In genomic region chr22:50227588-50228215, GRCh38 we compare ENCODE assay signal across 30 cellular contexts.
"Had no signal": no experiment of that assay in that cellular context is flagged by ENCODE, and none has a peak within 500 bp of the region (broad histone marks: within the 10 kb centered on the region; RNA-seq: fewer than 3 reads in every experiment).

No MANE protein-coding gene starts in this region.

- ATAC-seq: activated CD8-positive, alpha-beta T cell treated with anti-CD3 and anti-CD28 coated beads, Interleukin-2, amount 10 ng/mL, durations not matched to agents 7 days and 5 days had no signal

- H3K4me1 Mint-ChIP-seq: activated CD4-positive, alpha-beta T cell treated with anti-CD3 and anti-CD28 coated beads, Interleukin-2, amount 10 ng/mL, durations not matched to agents 24 days and 14 days; activated naive CD4-positive, alpha-beta T cell treated with anti-CD3 and anti-CD28 coated beads, Interleukin-2, amount 50 U/mL, for 24 hours; activated naive CD8-positive, alpha-beta T cell treated with anti-CD3 and anti-CD28 coated beads, Interleukin-2, amount 10 ng/mL, durations not matched to agents 7 days and 5 days had no signal

- H3K4me3 Mint-ChIP-seq: activated CD4-positive, alpha-beta T cell treated with anti-CD3 and anti-CD28 coated beads, Interleukin-2, amount 10 ng/mL, durations not matched to agents 24 days and 14 days; activated CD8-positive, alpha-beta T cell treated with anti-CD3 and anti-CD28 coated beads, Interleukin-2, amount 10 ng/mL, durations not matched to agents 7 days and 5 days; activated naive CD4-positive, alpha-beta T cell treated with anti-CD3 and anti-CD28 coated beads, Interleukin-2, amount 50 U/mL, for 24 hours; activated naive CD8-positive, alpha-beta T cell treated with anti-CD3 and anti-CD28 coated beads, Interleukin-2, amount 10 ng/mL, durations not matched to agents 7 days and 5 days; activated T-cell treated with anti-CD3 and anti-CD28 coated beads, Interleukin-2, amount 50 U/mL, for 24 hours had no signal

- FAIRE-seq: RCC 7860 had no signal

- H3K4me3 ChIP-seq: ascending aorta, cardiac muscle cell, PC-9, SJCRH30, SK-N-MC had no signal

- H3K9me3 Mint-ChIP-seq: activated CD4-positive, alpha-beta T cell treated with anti-CD3 and anti-CD28 coated beads, Interleukin-2, amount 10 ng/mL, durations not matched to agents 24 days and 14 days; activated naive CD4-positive, alpha-beta T cell treated with anti-CD3 and anti-CD28 coated beads, Interleukin-2, amount 50 U/mL, for 24 hours; activated naive CD8-positive, alpha-beta T cell treated with anti-CD3 and anti-CD28 coated beads, Interleukin-2, amount 10 ng/mL, durations not matched to agents 7 days and 5 days; activated T-cell treated with anti-CD3 and anti-CD28 coated beads, Interleukin-2, amount 50 U/mL, for 24 hours; activated T-helper 2 cell treated with anti-CD3 and anti-CD28 coated beads, Interferon-gamma antibody, Interleukin-2, Interleukin-4, amounts not matched to agents 10 μg/mL and 5 μg/mL and 100 μg/mL, durations not matched to agents 14 hours and 24 hours and 36 hours had no signal

- H3K27ac Mint-ChIP-seq: activated CD4-positive, alpha-beta T cell treated with anti-CD3 and anti-CD28 coated beads, Interleukin-2, amount 10 ng/mL, durations not matched to agents 24 days and 14 days; activated naive CD4-positive, alpha-beta T cell treated with anti-CD3 and anti-CD28 coated beads, Interleukin-2, amount 50 U/mL, for 24 hours; activated T-helper 2 cell treated with anti-CD3 and anti-CD28 coated beads, Interferon-gamma antibody, Interleukin-2, Interleukin-4, amounts not matched to agents 10 μg/mL and 5 μg/mL and 100 μg/mL, durations not matched to agents 14 hours and 24 hours and 36 hours had no signal

- H3K27ac ChIP-seq: ascending aorta, cardiac muscle cell, PC-9, RWPE1, SJCRH30, SK-N-MC, WERI-Rb-1 had no signal

- H3K9me3 ChIP-seq: ascending aorta, SJCRH30 had no signal

- DNase-seq: activated CD4-positive, alpha-beta T cell treated with anti-CD3 and anti-CD28 coated beads, Interleukin-2, amount 10 ng/mL, durations not matched to agents 24 days and 14 days; activated CD4-positive, alpha-beta T cell treated with anti-CD3 and anti-CD28 coated beads, Interleukin-2, amount 50 U/mL, for 4 hours; activated CD8-positive, alpha-beta T cell treated with anti-CD3 and anti-CD28 coated beads, Interleukin-2, amount 10 ng/mL, durations not matched to agents 7 days and 5 days; activated gamma-delta T cell; activated naive CD4-positive, alpha-beta T cell treated with Interleukin-2 at 50 U/mL for 16 hours; activated naive CD8-positive, alpha-beta T cell treated with anti-CD3 and anti-CD28 coated beads, Interleukin-2, amount 10 ng/mL, durations not matched to agents 7 days and 5 days; activated T-cell treated with anti-CD3 and anti-CD28 coated beads, Interleukin-2, amount 50 U/mL, for 24 hours; amygdala; NCI-H1105; NCI-H1417 treated with DMSO at 0.1 percent for 48 hours; NCI-H187 treated with DMSO at 0.1 percent for 48 hours; NCI-H2081; NCI-H2171 treated with DMSO at 0.1 percent for 48 hours; NCI-H2227 treated with DMSO at 0.1 percent for 48 hours; NCI-H446; NCI-H524; NCI-H69; NCI-H82; PC-9; SHP77; T1000; WERI-Rb-1 had no signal

- H3K4me1 ChIP-seq: ascending aorta, SJCRH30 had no signal

- H3K4me2 ChIP-seq: PC-9 had no signal

- H3K27me3 Mint-ChIP-seq: activated CD4-positive, alpha-beta T cell treated with anti-CD3 and anti-CD28 coated beads, Interleukin-2, amount 10 ng/mL, durations not matched to agents 24 days and 14 days; activated naive CD4-positive, alpha-beta T cell treated with anti-CD3 and anti-CD28 coated beads, Interleukin-2, amount 50 U/mL, for 24 hours; activated naive CD8-positive, alpha-beta T cell treated with anti-CD3 and anti-CD28 coated beads, Interleukin-2, amount 10 ng/mL, durations not matched to agents 7 days and 5 days; activated T-cell treated with anti-CD3 and anti-CD28 coated beads, Interleukin-2, amount 50 U/mL, for 24 hours had no signal

- H3K27me3 ChIP-seq: ascending aorta, cardiac muscle cell, SJCRH30 had no signal

- H2AFZ ChIP-seq: PC-9 had no signal
